ENCODE assay signal across 26 cellular contexts in the genomic region with DNA sequence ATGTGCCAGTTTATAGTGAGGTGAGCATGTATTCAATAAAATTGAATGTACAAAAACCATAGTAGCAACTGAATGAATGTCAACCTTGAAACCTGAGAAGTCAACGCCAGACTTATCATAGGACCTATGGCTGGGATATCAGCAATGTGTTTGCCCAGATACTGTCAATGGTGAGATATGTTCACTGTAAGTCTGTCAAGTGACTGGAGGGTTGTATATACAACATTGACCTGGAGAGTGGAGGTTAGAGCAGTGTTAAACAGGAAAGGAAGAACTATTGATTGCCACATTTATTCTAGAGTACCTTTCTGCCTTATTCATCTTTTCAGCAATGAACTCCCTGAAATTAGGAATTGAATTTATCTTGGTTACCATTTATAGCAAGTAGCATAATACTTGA.
"Had no signal": no experiment of that assay in that cellular context is flagged by ENCODE, and none has a peak within 500 bp of the region (broad histone marks: within the 10 kb centered on the region; RNA-seq: fewer than 3 reads in every experiment).

No MANE protein-coding gene starts in this region.

- H3K27me3 ChIP-seq: heart left ventricle, right atrium auricular region, right lobe of liver, spleen, suprapubic skin, tibial artery, upper lobe of right lung had no signal

- DNase-seq: heart left ventricle; hypothalamus; immature natural killer cell; islet precursor cell; left ventricle myocardium inferior; mesendoderm; naive B cell; natural killer cell; nephron progenitor cell; nucleus accumbens; right lobe of liver; spleen; stimulated activated CD4-positive, alpha-beta T cell treated with anti-CD3 and anti-CD28 coated beads, Interleukin-4, amount 100 ng/mL, for 24 hours; stimulated activated naive CD4-positive, alpha-beta T cell; tibial artery; trophoblast cell; upper lobe of right lung had no signal

- H3K27ac Mint-ChIP-seq: immature natural killer cell; mesothelial cell of epicardium; naive B cell; natural killer cell; nephron progenitor cell; stimulated activated effector memory CD8-positive, alpha-beta T cell treated with anti-CD3 and anti-CD28 coated beads, Interleukin-12 subunit alpha, Interleukin-12 subunit beta, amount 100 ng/mL, for 72 hours; stimulated activated naive CD8-positive, alpha-beta T cell treated with anti-CD3 and anti-CD28 coated beads, Interleukin-15, Interleukin-2, amounts not matched to agents 100 ng/mL and 50 ng/mL, for 24 hours had no signal

- ATAC-seq: heart left ventricle; natural killer cell; right lobe of liver; stimulated activated effector memory CD8-positive, alpha-beta T cell treated with anti-CD3 and anti-CD28 coated beads, Interleukin-12 subunit alpha, Interleukin-12 subunit beta, amount 100 ng/mL, for 72 hours; upper lobe of right lung had no signal

- H3K36me3 Mint-ChIP-seq: immature natural killer cell; mesothelial cell of epicardium; naive B cell; natural killer cell; stimulated activated effector memory CD8-positive, alpha-beta T cell treated with anti-CD3 and anti-CD28 coated beads, Interleukin-12 subunit alpha, Interleukin-12 subunit beta, amount 100 ng/mL, for 72 hours had no signal

- H3K9me3 Mint-ChIP-seq: mesothelial cell of epicardium; nephron progenitor cell; stimulated activated effector memory CD8-positive, alpha-beta T cell treated with anti-CD3 and anti-CD28 coated beads, Interleukin-12 subunit alpha, Interleukin-12 subunit beta, amount 100 ng/mL, for 72 hours; stimulated activated naive CD8-positive, alpha-beta T cell treated with anti-CD3 and anti-CD28 coated beads, Interleukin-15, Interleukin-2, amounts not matched to agents 100 ng/mL and 50 ng/mL, for 24 hours had no signal

- H3K9ac ChIP-seq: parathyroid adenoma had no signal

- H3K27ac ChIP-seq: heart left ventricle, left ventricle myocardium inferior, parathyroid adenoma, right atrium auricular region, right lobe of liver, skin epidermis, spleen, suprapubic skin, thoracic aorta, tibial artery, upper lobe of right lung had no signal

- H3K4me1 ChIP-seq: right atrium auricular region, right lobe of liver, spleen, suprapubic skin, tibial artery, upper lobe of right lung had no signal

- H3K36me3 ChIP-seq: heart left ventricle, left ventricle myocardium inferior, right atrium auricular region, right lobe of liver, spleen, suprapubic skin, thoracic aorta, tibial artery, upper lobe of right lung had no signal

- H3K4me1 Mint-ChIP-seq: immature natural killer cell; naive B cell; natural killer cell; stimulated activated effector memory CD8-positive, alpha-beta T cell treated with anti-CD3 and anti-CD28 coated beads, Interleukin-12 subunit alpha, Interleukin-12 subunit beta, amount 100 ng/mL, for 72 hours had no signal

- H3K27me3 Mint-ChIP-seq: naive B cell; stimulated activated naive CD8-positive, alpha-beta T cell treated with anti-CD3 and anti-CD28 coated beads, Interleukin-15, Interleukin-2, amounts not matched to agents 100 ng/mL and 50 ng/mL, for 24 hours had no signal

- H3K4me3 Mint-ChIP-seq: immature natural killer cell; mesothelial cell of epicardium; naive B cell; natural killer cell; nephron progenitor cell; stimulated activated effector memory CD8-positive, alpha-beta T cell treated with anti-CD3 and anti-CD28 coated beads, Interleukin-12 subunit alpha, Interleukin-12 subunit beta, amount 100 ng/mL, for 72 hours; stimulated activated naive CD8-positive, alpha-beta T cell treated with anti-CD3 and anti-CD28 coated beads, Interleukin-15, Interleukin-2, amounts not matched to agents 100 ng/mL and 50 ng/mL, for 24 hours had no signal

- H3K9me3 ChIP-seq: heart left ventricle, left ventricle myocardium inferior, right atrium auricular region, right lobe of liver, spleen, suprapubic skin, thoracic aorta, tibial artery, upper lobe of right lung had no signal

- H3K4me3 ChIP-seq: heart left ventricle, left ventricle myocardium inferior, lung, right atrium auricular region, right lobe of liver, skin epidermis, spleen, suprapubic skin, thoracic aorta, tibial artery, upper lobe of right lung had no signal

- H3K79me2 ChIP-seq: parathyroid adenoma had no signal
